Comparison of ENCODE assay signal across 13 cellular contexts in genomic region chr21:42860345-42860744, GRCh38. TPM values are rescaled to one million over a fixed set of nuclear protein-coding genes. Genes with fewer than 3 reads are reported as not detected.
DNase-seq lines count a peak whose midpoint lies in the region; ATAC-seq, FAIRE-seq and TF ChIP-seq lines count a peak whose summit lies in the region.
"Had no signal": no experiment of that assay in that cellular context is flagged by ENCODE, and none has a peak within 500 bp of the region (broad histone marks: within the 10 kb centered on the region; RNA-seq: fewer than 3 reads in every experiment).

No MANE protein-coding gene starts in this region.

- POLR2A ChIA-PET in RWPE1 (lab: Yijun Ruan, JAX; ENCODE audit: low non-redundant PET) = no interaction called here

- no peaks in the 10 kb centered on the region for H3K9me3 ChIP-seq in kidney (ENCODE audit: control insufficient read depth in 1 of 2, low read length in 2 of 2)
- H3K9me3 ChIP-seq: Caco-2 had no signal

- CTCF ChIA-PET in activated CD8-positive, alpha-beta memory T cell treated with anti-CD3 and anti-CD28 coated beads, Interleukin-2, amount 10 ng/mL, durations not matched to agents 7 days and 5 days (lab: Charles Lee) = no interaction called here
- CTCF ChIA-PET in RWPE1 (lab: Yijun Ruan, JAX) = interaction anchor here (0.6 kb wide), 1 partner anchor 28 kb away, joined by 5 read pairs; no protein-coding TSS in a partner anchor

- H3K27ac ChIP-seq in RWPE1 (0 out of 2 replicates have a peak overlapping the region, but pooled peaks have one; percentile 12), kidney (ENCODE audit: low read depth in 2 of 2, low read length in 2 of 2) (no peak overlapping the region)
- H3K27ac ChIP-seq: 22Rv1 had no signal

- no peak for DNase-seq in activated CD8-positive, alpha-beta memory T cell treated with anti-CD3 and anti-CD28 coated beads, Interleukin-2, amount 10 ng/mL, durations not matched to agents 7 days and 5 days
- DNase-seq in activated CD8-positive, alpha-beta memory T cell treated with anti-CD3 and anti-CD28 coated beads, Interleukin-2, amount 50 U/mL, for 48 hours = no peak
- no peak for DNase-seq in RWPE1 (ENCODE audit: low spot score)
- DNase-seq in kidney = peak; percentile 37
- DNase-seq in amygdala (lab: John Stamatoyannopoulos, UW) = no peak
- no peak for DNase-seq in NCI-H446 treated with DMSO at 0.1 percent for 48 hours (lab: John Stamatoyannopoulos, UW)
- no peak for DNase-seq in GM12891 (ENCODE audit: insufficient read length, low spot score)
- DNase-seq: Caco-2; CD8-positive, alpha-beta memory T cell; DMS53; GF-D8; H9 had no signal

- no peak for TF ChIP-seq POLR2A in GM12891 (IDR thresholded peaks at IDR 0.05; ENCODE audit: low read depth, low read length)

- intact Hi-C loops in kidney (cut with DNase I) = no loop called here

- no peaks in the 10 kb centered on the region for H3K27me3 Mint-ChIP-seq in activated CD8-positive, alpha-beta memory T cell treated with anti-CD3 and anti-CD28 coated beads, Interleukin-2, amount 10 ng/mL, durations not matched to agents 7 days and 5 days
- H3K27me3 Mint-ChIP-seq: CD8-positive, alpha-beta memory T cell had no signal

- peaks cover 21 to 31% of the 10 kb centered on the region in 2 donors for H3K36me3 ChIP-seq in kidney (ENCODE audit: control insufficient read depth in 1 of 2, insufficient read depth in 2 of 2, low read length in 2 of 2)

- H3K4me1 Mint-ChIP-seq in activated CD8-positive, alpha-beta memory T cell treated with anti-CD3 and anti-CD28 coated beads, Interleukin-2, amount 10 ng/mL, durations not matched to agents 7 days and 5 days = no peaks in the 10 kb centered on the region

- H3K4me3 Mint-ChIP-seq in activated CD8-positive, alpha-beta memory T cell treated with anti-CD3 and anti-CD28 coated beads, Interleukin-2, amount 10 ng/mL, durations not matched to agents 7 days and 5 days = no peak overlapping the region
- H3K4me3 Mint-ChIP-seq: CD8-positive, alpha-beta memory T cell; H9 had no signal

- peaks cover 24% of the 10 kb centered on the region for H3K36me3 Mint-ChIP-seq in activated CD8-positive, alpha-beta memory T cell treated with anti-CD3 and anti-CD28 coated beads, Interleukin-2, amount 10 ng/mL, durations not matched to agents 7 days and 5 days

- no peak overlapping the region for H3K9ac ChIP-seq in kidney (ENCODE audit: low read length in 2 of 2)

- H3K4me3 ChIP-seq in kidney (ENCODE audit: low read length in 2 of 2) = no peak overlapping the region

- no peak overlapping the region for H3K27ac Mint-ChIP-seq in activated CD8-positive, alpha-beta memory T cell treated with anti-CD3 and anti-CD28 coated beads, Interleukin-2, amount 10 ng/mL, durations not matched to agents 7 days and 5 days

- no peaks in the 10 kb centered on the region for H3K4me1 ChIP-seq in kidney (ENCODE audit: control insufficient read depth in 1 of 2, insufficient read depth in 1 of 2, low read depth in 1 of 2, low read length in 2 of 2)
- H3K4me1 ChIP-seq: Caco-2 had no signal

- FAIRE-seq in kidney (lab: Jason Lieb, UNC) = no peak
- FAIRE-seq in GM12891 (lab: Jason Lieb, UNC) = no peak

- no peaks in the 10 kb centered on the region for H3K9me3 Mint-ChIP-seq in activated CD8-positive, alpha-beta memory T cell treated with anti-CD3 and anti-CD28 coated beads, Interleukin-2, amount 10 ng/mL, durations not matched to agents 7 days and 5 days (ENCODE audit: low read depth)
- H3K9me3 Mint-ChIP-seq: CD8-positive, alpha-beta memory T cell; H9 had no signal

- TF ChIP-seq CTCF in RWPE1 (conservative IDR thresholded peaks at IDR 0.05; ENCODE audit: low read depth) (no peak), kidney (IDR thresholded peaks at IDR 0.05; ENCODE audit: borderline replicate concordance, extremely low read depth, insufficient read depth) (no peak)

- ATAC-seq in activated CD8-positive, alpha-beta memory T cell treated with anti-CD3 and anti-CD28 coated beads, Interleukin-2, amount 10 ng/mL, durations not matched to agents 7 days and 5 days = peak; percentile 11

TF ChIP-seq in GM12891, 5 proteins besides CTCF, POLR2A, EP300 and RAD21:
- no peak for TF ChIP-seq SPI1 (IDR thresholded peaks at IDR 0.05; ENCODE audit: low read depth, low read length)
- TF ChIP-seq TAF1 (IDR thresholded peaks at IDR 0.05; ENCODE audit: low read depth, low read length) = no peak
- TF ChIP-seq PAX5 (IDR thresholded peaks at IDR 0.05; ENCODE audit: insufficient read depth, low read length, severe bottlenecking) = no peak
- TF ChIP-seq POLR2AphosphoS5 (IDR thresholded peaks at IDR 0.05; ENCODE audit: low read depth, low read length) = no peak
- no peak for TF ChIP-seq POU2F2 (IDR thresholded peaks at IDR 0.05; ENCODE audit: low read depth, low read length)

RNA-seq across cellular contexts. Expression of gene WDR4, which starts 19.0 kb away (rescaled TPM):
- total RNA-seq in activated CD8-positive, alpha-beta memory T cell treated with anti-CD3 and anti-CD28 coated beads, Interleukin-2, amount 10 ng/mL, durations not matched to agents 7 days and 5 days = 10 to 100 TPM; 39.7 to 43.6 TPM
- 20.4 TPM for total RNA-seq in kidney
- 4.8 TPM for polyA plus RNA-seq in kidney (ENCODE audit: insufficient read depth, low read depth, low replicate concordance)
- 10.5 TPM for polyA plus RNA-seq in GM12891 (2012; ENCODE audit: low read depth, missing spikeins)

RNA-seq across cellular contexts. Expression of gene NDUFV3, which starts 32.8 kb away (rescaled TPM):
- 10 to 100 TPM; 27.1 to 31.9 TPM for total RNA-seq in activated CD8-positive, alpha-beta memory T cell treated with anti-CD3 and anti-CD28 coated beads, Interleukin-2, amount 10 ng/mL, durations not matched to agents 7 days and 5 days
- 29.6 TPM for total RNA-seq in kidney
- polyA plus RNA-seq in kidney (ENCODE audit: insufficient read depth, low read depth, low replicate concordance) = 37.0 TPM
- polyA plus RNA-seq in GM12891 (2012; ENCODE audit: low read depth, missing spikeins) = 20.3 TPM
